Comparison of ENCODE assay signal across 8 cellular contexts in genomic region chr1:15617173-15617873, GRCh38. TPM values are rescaled to one million over a fixed set of nuclear protein-coding genes. Genes with fewer than 3 reads are reported as not detected.
A peak's percentile ranks its signal among the peaks of the same experiment; 100 is the strongest.
DNase-seq lines count a peak whose midpoint lies in the region; ATAC-seq, FAIRE-seq and TF ChIP-seq lines count a peak whose summit lies in the region.

Gene DDI2 (plus strand): TSS chr1:15617458. CDS start chr1:15617671, 213 bp downstream.

- peaks cover 42% of the 10 kb centered on the region for H3K4me1 Mint-ChIP-seq in activated naive CD4-positive, alpha-beta T cell treated with anti-CD3 and anti-CD28 coated beads for 36 hours (ENCODE audit: low read depth)

- H3K36me3 Mint-ChIP-seq in activated naive CD4-positive, alpha-beta T cell treated with anti-CD3 and anti-CD28 coated beads for 36 hours (ENCODE audit: low read depth): peaks cover 4% of the 10 kb centered on the region

- CTCF ChIA-PET in HEK293T (lab: Yijun Ruan, JAX): interaction anchor here (0.5 kb wide), 1 partner anchor 346 kb away, joined by 3 read pairs; no protein-coding TSS in a partner anchor
- CTCF ChIA-PET in activated naive CD4-positive, alpha-beta T cell treated with anti-CD3 and anti-CD28 coated beads for 36 hours (lab: Charles Lee): no interaction called here

- H3K9me3 Mint-ChIP-seq in activated naive CD4-positive, alpha-beta T cell treated with anti-CD3 and anti-CD28 coated beads for 36 hours: no peaks in the 10 kb centered on the region

- POLR2A ChIA-PET in HEK293T (lab: Yijun Ruan, JAX): interaction anchor here (0.7 to 4.5 kb wide), 8 partner anchors 9 to 93 kb away, joined by 3 to 61 read pairs (median 3); no protein-coding TSS in a partner anchor

- no peaks in the 10 kb centered on the region for H3K36me3 ChIP-seq in gastroesophageal sphincter
- no peaks in the 10 kb centered on the region for H3K36me3 ChIP-seq in neutrophil

- peak; percentile 97 for ATAC-seq in gastroesophageal sphincter

- peak; percentile 87 to 95 for TF ChIP-seq POLR2A in gastroesophageal sphincter (IDR thresholded peaks at IDR 0.05)

- no peaks in the 10 kb centered on the region for H3K27me3 ChIP-seq in gastroesophageal sphincter
- H3K27me3 ChIP-seq in neutrophil: no peaks in the 10 kb centered on the region

- H3K9me3 ChIP-seq in gastroesophageal sphincter (no peaks in the 10 kb centered on the region), neutrophil (no peaks in the 10 kb centered on the region)

- no peaks in the 10 kb centered on the region for H3K27me3 Mint-ChIP-seq in activated naive CD4-positive, alpha-beta T cell treated with anti-CD3 and anti-CD28 coated beads for 36 hours (ENCODE audit: low read depth)

- no peak for TF ChIP-seq EP300 in gastroesophageal sphincter (IDR thresholded peaks at IDR 0.05)

- intact Hi-C loops in activated naive CD4-positive, alpha-beta T cell treated with anti-CD3 and anti-CD28 coated beads for 36 hours (cut with micrococcal nuclease): loop anchor here (1.0 to 10.0 kb wide), 10 partner anchors 14 to 751 kb away; partner anchors contain the start of genes DNAJC16 and PLEKHM2

- H3K4me3 ChIP-seq in gastroesophageal sphincter: peak within 1 kb of the TSS; percentile 83 to 95
- H3K4me3 ChIP-seq in neutrophil (ENCODE audit: low read depth in 1 of 2, low read length in 1 of 2): peak within 1 kb of the TSS; percentile 79 to 86

- 0% methylated on average over 2 of the region's 76 CpGs; no CpG with 5 or more reads in 1 of the 2 donors for WGBS in gastroesophageal sphincter (ENCODE audit: low coverage in 1 of 2), 2 donors

- H3K4me1 ChIP-seq in gastroesophageal sphincter: peaks cover 3 to 51% (median 16%) of the 10 kb centered on the region in 3 donors
- peaks cover 24% of the 10 kb centered on the region in 2 experiments for H3K4me1 ChIP-seq in neutrophil (ENCODE audit: control insufficient read depth in 1 of 2, insufficient read depth in 1 of 2, low read depth in 1 of 2, low read length in 1 of 2)

- TF ChIP-seq CTCF in gastroesophageal sphincter (IDR thresholded peaks at IDR 0.05) (peak in 1 of 4 experiments; percentile 10), neutrophil (IDR thresholded peaks at IDR 0.05) (no peak), subcutaneous adipose tissue (IDR thresholded peaks at IDR 0.05; ENCODE audit: low read depth) (no peak)

- DNase-seq in HEK293T (ENCODE audit: extremely low spot score) (peak; percentile 92), NAMALWA (ENCODE audit: low spot score) (peak; percentile 97), SK-N-DZ (ENCODE audit: low spot score) (peak; percentile 94)
- peak; percentile 96 for DNase-seq in activated naive CD4-positive, alpha-beta T cell treated with anti-CD3 and anti-CD28 coated beads for 36 hours

- FAIRE-seq in G401.6 (lab: Jason Lieb, UNC): peak; percentile 88

- H3K4me3 Mint-ChIP-seq in activated naive CD4-positive, alpha-beta T cell treated with anti-CD3 and anti-CD28 coated beads for 36 hours: peak within 1 kb of the TSS; percentile 90

- peak within 1 kb of the TSS; percentile 93 for H3K27ac Mint-ChIP-seq in activated naive CD4-positive, alpha-beta T cell treated with anti-CD3 and anti-CD28 coated beads for 36 hours

- H3K27ac ChIP-seq in gastroesophageal sphincter: peak within 1 kb of the TSS; percentile 90 to 98 (median 94)
- peak within 1 kb of the TSS; percentile 89 for H3K27ac ChIP-seq in neutrophil

TF ChIP-seq in HEK293T, 16 proteins besides CTCF, POLR2A, EP300 and RAD21:
- TF ChIP-seq LEF1 (IDR thresholded peaks at IDR 0.05; ENCODE audit: borderline replicate concordance) (peak; percentile 83), TARDBP (IDR thresholded peaks at IDR 0.05) (no peak), L3MBTL2 (conservative IDR thresholded peaks at IDR 0.05) (peak; percentile 41)

RNA-seq across cellular contexts. Expression of gene DDI2, which starts in this region (rescaled TPM):
- 4.6 and 6.7 TPM in 2 replicates for polyA plus RNA-seq in SK-N-DZ (2014; cell fraction: cytosol; rRNA removed)
- 4.9 and 8.3 TPM in 2 replicates for polyA plus RNA-seq in SK-N-DZ (2014; cell fraction: nucleus; rRNA removed)
- total RNA-seq in activated naive CD4-positive, alpha-beta T cell treated with anti-CD3 and anti-CD28 coated beads for 36 hours: 10 to 100 TPM; 19.6 to 20.7 TPM
- total RNA-seq in gastroesophageal sphincter (10 to 100 TPM; 14.3 to 37.2 (median 16.5) TPM), subcutaneous adipose tissue (100 to 1,000 TPM in 3 of 4 donors, 10 to 100 TPM in 1; 88.1 to 124 (median 115) TPM)

Comparison
In these comparisons a context has a peak if more than half of its experiments do, and no peak if none do; other contexts are left out.
1. Peak in every context shown above with its lines: DNase-seq, ATAC-seq, H3K4me3 ChIP-seq and H3K27ac ChIP-seq.